ENCODE assay signal across 10 cellular contexts in genomic region chr6:32116674-32117073, GRCh38. TPM values are rescaled to one million over a fixed set of nuclear protein-coding genes. Genes with fewer than 3 reads are reported as not detected.
DNase-seq lines count a peak whose midpoint lies in the region; ATAC-seq and TF ChIP-seq lines count a peak whose summit lies in the region.
"Had no signal": no experiment of that assay in that cellular context is flagged by ENCODE, and none has a peak within 500 bp of the region (broad histone marks: within the 10 kb centered on the region; RNA-seq: fewer than 3 reads in every experiment).

No MANE protein-coding gene starts in this region.

- no peaks in the 10 kb centered on the region for H3K9me2 ChIP-seq in GM23338 (ENCODE audit: insufficient read depth)

- H3K4me1 Mint-ChIP-seq in GM23338 (peaks cover 2% of the 10 kb centered on the region; the same call in 1 of the 3 replicates), WTC11 (no peaks in the 10 kb centered on the region)

- no peaks in the 10 kb centered on the region for H3K79me2 ChIP-seq in GM23338 (replicated peaks; ENCODE audit: insufficient read depth)

- H3K4me2 ChIP-seq in BLaER1 (no peak overlapping the region), GM23338 (no peak overlapping the region)

- peak; percentile 63 for DNase-seq in GM23338 (ENCODE audit: low spot score)
- DNase-seq in WTC11 (ENCODE audit: low spot score), result no peak
- peak; percentile 30 to 65 for DNase-seq in lung microvascular endothelial cell (ENCODE audit: low read depth in 2 of 2)
- no peak for DNase-seq in stimulated activated CD4-positive, alpha-beta T cell treated with anti-CD3 and anti-CD28 coated beads, Interleukin-4, amount 100 ng/mL, for 24 hours
- DNase-seq in effector memory CD4-positive, alpha-beta T cell, result no peak
- DNase-seq: activated naive CD4-positive, alpha-beta T cell treated with Interleukin-2 at 50 U/mL for 16 hours had no signal

- TF ChIP-seq CTCF in GM23338 (conservative IDR thresholded peaks at IDR 0.05; ENCODE audit: low read depth in 2 of 2) (peak; percentile 46 to 53), WTC11 (IDR thresholded peaks at IDR 0.05) (peak; percentile 47; the same call in 1 of the 2 replicates)

- POLR2A ChIA-PET in WTC11 (lab: Charles Lee), result interaction anchor here (1.0 kb wide), 1 partner anchor 79 kb away, joined by 3 read pairs; no protein-coding TSS in a partner anchor

- ATAC-seq in GM23338 (peak; percentile 23), WTC11 (peak; percentile 12; the same call in 1 of the 2 replicates), HG03175 (IDR thresholded peaks at IDR 0.05; ENCODE audit: unreplicated experiment) (no peak), GM18907 (IDR thresholded peaks at IDR 0.05; ENCODE audit: unreplicated experiment) (no peak)

- H3K4me3 ChIP-seq in BLaER1 (no peak overlapping the region), GM23338 (no peak overlapping the region)
- no peak overlapping the region for H3K4me3 ChIP-seq in effector memory CD4-positive, alpha-beta T cell (ENCODE audit: insufficient read depth, low read depth, low read length, poor library complexity, severe bottlenecking)
- H3K4me3 ChIP-seq: SJCRH30 had no signal

- H3K36me3 Mint-ChIP-seq in GM23338 (ENCODE audit: low read depth) (peaks cover 43% of the 10 kb centered on the region), WTC11 (peaks cover 21% of the 10 kb centered on the region)

- peaks cover 86% of the 10 kb centered on the region for H3K36me3 ChIP-seq in BLaER1
- H3K36me3 ChIP-seq in GM23338 (ENCODE audit: insufficient read depth), result peaks cover 12% of the 10 kb centered on the region
- H3K36me3 ChIP-seq in effector memory CD4-positive, alpha-beta T cell (ENCODE audit: control insufficient read depth, insufficient read depth, low read length), result peaks cover 54% of the 10 kb centered on the region

- H2AFZ ChIP-seq in GM23338, result no peak overlapping the region

- H3K27me3 Mint-ChIP-seq in GM23338 (ENCODE audit: insufficient read depth, low read depth, poor library complexity) (peaks cover 8% of the 10 kb centered on the region), WTC11 (ENCODE audit: low read depth) (no peaks in the 10 kb centered on the region; the same call in 1 of the 2 replicates)

- no peaks in the 10 kb centered on the region for H3K9me3 Mint-ChIP-seq in GM23338
- H3K9me3 Mint-ChIP-seq in WTC11, result no peaks in the 10 kb centered on the region

- H3K9ac ChIP-seq in BLaER1, result peak overlapping the region; percentile 53; the same call in 1 of the 2 replicates

- no peaks in the 10 kb centered on the region for H3K9me3 ChIP-seq in BLaER1
- no peaks in the 10 kb centered on the region for H3K9me3 ChIP-seq in effector memory CD4-positive, alpha-beta T cell (ENCODE audit: control insufficient read depth, low read length)
- H3K9me3 ChIP-seq: SJCRH30 had no signal

- H3K27ac Mint-ChIP-seq in GM23338 (no peak overlapping the region), WTC11 (no peak overlapping the region; the same call in 1 of the 2 replicates)

- H3F3A ChIP-seq in GM23338 (replicated peaks; ENCODE audit: low read depth), result peaks cover 4% of the 10 kb centered on the region; the same call in 1 of the 2 replicates

- H3K27me3 ChIP-seq in BLaER1 (no peaks in the 10 kb centered on the region), GM23338 (ENCODE audit: insufficient read depth) (no peaks in the 10 kb centered on the region)
- H3K27me3 ChIP-seq in effector memory CD4-positive, alpha-beta T cell (replicated peaks; ENCODE audit: control insufficient read depth, insufficient read depth, low read length, poor library complexity, severe bottlenecking), result no peaks in the 10 kb centered on the region
- H3K27me3 ChIP-seq: SJCRH30 had no signal

- peaks cover 7% of the 10 kb centered on the region; the same call in 1 of the 2 replicates for H3K4me1 ChIP-seq in BLaER1
- H3K4me1 ChIP-seq in GM23338 (ENCODE audit: insufficient read depth), result no peaks in the 10 kb centered on the region
- H3K4me1 ChIP-seq in effector memory CD4-positive, alpha-beta T cell (ENCODE audit: control insufficient read depth, insufficient read depth, low read length, poor library complexity, severe bottlenecking), result no peaks in the 10 kb centered on the region

- CTCF ChIA-PET in WTC11 (lab: Charles Lee), result interaction anchor here (0.9 to 6.3 kb wide), 20 partner anchors 10 to 128 kb away, joined by 3 to 63 read pairs (median 4); partner anchors contain the start of genes AGPAT1, ATF6B, EGFL8 and FKBPL

- H4K20me1 ChIP-seq in BLaER1 (peaks cover 4% of the 10 kb centered on the region; the same call in 1 of the 2 replicates), GM23338 (replicated peaks; ENCODE audit: insufficient read depth) (no peaks in the 10 kb centered on the region; the same call in 1 of the 2 replicates)

- no peak overlapping the region for H3K27ac ChIP-seq in BLaER1
- H3K27ac ChIP-seq in GM23338 (ENCODE audit: low read depth), result no peak overlapping the region
- no peak overlapping the region for H3K27ac ChIP-seq in effector memory CD4-positive, alpha-beta T cell (ENCODE audit: insufficient read depth, low read length, poor library complexity, severe bottlenecking)
- H3K27ac ChIP-seq: SJCRH30 had no signal

- H3K4me3 Mint-ChIP-seq in GM23338 (no peak overlapping the region), WTC11 (no peak overlapping the region)

TF ChIP-seq in GM23338, 12 proteins besides CTCF, POLR2A, EP300 and RAD21 (continues in another document):
- TF ChIP-seq EZH2 (IDR thresholded peaks at IDR 0.05; ENCODE audit: low read depth, unreplicated experiment) (no peak), POLR2AphosphoS5 (IDR thresholded peaks at IDR 0.05; ENCODE audit: low read depth) (no peak), NANOG (IDR thresholded peaks at IDR 0.05; ENCODE audit: borderline replicate concordance) (no peak), JUNB (IDR thresholded peaks at IDR 0.05; ENCODE audit: unreplicated experiment) (no peak), CREB1 (CRISPR knock-in tag; IDR thresholded peaks at IDR 0.05; ENCODE audit: low read depth) (no peak)

TF ChIP-seq in WTC11, 78 proteins besides CTCF, POLR2A, EP300 and RAD21 (continues in another document):
- TF ChIP-seq ZNF121 (CRISPR knock-in tag; IDR thresholded peaks at IDR 0.05) (no peak), ZMAT4 (CRISPR knock-in tag; IDR thresholded peaks at IDR 0.05) (no peak), CREB1 (CRISPR knock-in tag; IDR thresholded peaks at IDR 0.05) (no peak)
- TF ChIP-seq, protein P1, sequence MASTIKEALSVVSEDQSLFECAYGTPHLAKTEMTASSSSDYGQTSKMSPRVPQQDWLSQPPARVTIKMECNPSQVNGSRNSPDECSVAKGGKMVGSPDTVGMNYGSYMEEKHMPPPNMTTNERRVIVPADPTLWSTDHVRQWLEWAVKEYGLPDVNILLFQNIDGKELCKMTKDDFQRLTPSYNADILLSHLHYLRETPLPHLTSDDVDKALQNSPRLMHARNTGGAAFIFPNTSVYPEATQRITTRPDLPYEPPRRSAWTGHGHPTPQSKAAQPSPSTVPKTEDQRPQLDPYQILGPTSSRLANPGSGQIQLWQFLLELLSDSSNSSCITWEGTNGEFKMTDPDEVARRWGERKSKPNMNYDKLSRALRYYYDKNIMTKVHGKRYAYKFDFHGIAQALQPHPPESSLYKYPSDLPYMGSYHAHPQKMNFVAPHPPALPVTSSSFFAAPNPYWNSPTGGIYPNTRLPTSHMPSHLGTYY (CRISPR knock-in tag; IDR thresholded peaks at IDR 0.05), result no peak
- TF ChIP-seq, protein P2, sequence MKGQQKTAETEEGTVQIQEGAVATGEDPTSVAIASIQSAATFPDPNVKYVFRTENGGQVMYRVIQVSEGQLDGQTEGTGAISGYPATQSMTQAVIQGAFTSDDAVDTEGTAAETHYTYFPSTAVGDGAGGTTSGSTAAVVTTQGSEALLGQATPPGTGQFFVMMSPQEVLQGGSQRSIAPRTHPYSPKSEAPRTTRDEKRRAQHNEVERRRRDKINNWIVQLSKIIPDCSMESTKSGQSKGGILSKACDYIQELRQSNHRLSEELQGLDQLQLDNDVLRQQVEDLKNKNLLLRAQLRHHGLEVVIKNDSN (CRISPR knock-in tag; IDR thresholded peaks at IDR 0.05), result no peak
- TF ChIP-seq, protein P3, sequence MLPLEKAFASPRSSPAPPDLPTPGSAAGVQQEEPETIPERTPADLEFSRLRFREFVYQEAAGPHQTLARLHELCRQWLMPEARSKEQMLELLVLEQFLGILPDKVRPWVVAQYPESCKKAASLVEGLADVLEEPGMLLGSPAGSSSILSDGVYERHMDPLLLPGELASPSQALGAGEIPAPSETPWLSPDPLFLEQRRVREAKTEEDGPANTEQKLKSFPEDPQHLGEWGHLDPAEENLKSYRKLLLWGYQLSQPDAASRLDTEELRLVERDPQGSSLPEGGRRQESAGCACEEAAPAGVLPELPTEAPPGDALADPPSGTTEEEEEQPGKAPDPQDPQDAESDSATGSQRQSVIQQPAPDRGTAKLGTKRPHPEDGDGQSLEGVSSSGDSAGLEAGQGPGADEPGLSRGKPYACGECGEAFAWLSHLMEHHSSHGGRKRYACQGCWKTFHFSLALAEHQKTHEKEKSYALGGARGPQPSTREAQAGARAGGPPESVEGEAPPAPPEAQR (CRISPR knock-in tag; IDR thresholded peaks at IDR 0.05), result no peak

RNA-seq across cellular contexts. Expression of gene TNXB, which starts 7.5 kb away (rescaled TPM):
- 3.4 and 6.0 TPM in 2 replicates for total RNA-seq in GM23338 (2014; rRNA removed; shearing (Covaris generic))
- 1.1 and 2.0 TPM in 2 replicates for polyA plus RNA-seq in GM23338 (2016; fragmentation: Nextera tagmentation; extraction: Ambion mirVana)
- total RNA-seq in WTC11 (2021), result 6.4 to 10.9 TPM (median 9.0 TPM) in 3 replicates
- 0.44 and 4.2 TPM in 2 replicates for total RNA-seq in lung microvascular endothelial cell

RNA-seq across cellular contexts. Expression of gene ATF6B, which starts 11.4 kb away (rescaled TPM):
- total RNA-seq in GM23338 (2014; rRNA removed; shearing (Covaris generic)), result 21.7 and 24.9 TPM in 2 replicates
- 25.9 and 26.1 TPM in 2 replicates for polyA plus RNA-seq in GM23338 (2016; fragmentation: Nextera tagmentation; extraction: Ambion mirVana)
- total RNA-seq in WTC11 (2021), result 46.1 to 49.1 TPM (median 47.5 TPM) in 3 replicates
- total RNA-seq in lung microvascular endothelial cell, result 9.6 and 11.5 TPM in 2 replicates

RNA-seq across cellular contexts. Expression of gene FKBPL, which starts 13.4 kb away (rescaled TPM):
- total RNA-seq in GM23338 (2014; rRNA removed; shearing (Covaris generic)), result 6.4 and 7.5 TPM in 2 replicates
- polyA plus RNA-seq in GM23338 (2016; fragmentation: Nextera tagmentation; extraction: Ambion mirVana), result 7.6 and 9.6 TPM in 2 replicates
- 8.2 to 9.0 TPM (median 8.4 TPM) in 3 replicates for total RNA-seq in WTC11 (2021)
- 4.0 and 5.0 TPM in 2 replicates for total RNA-seq in lung microvascular endothelial cell

RNA-seq across cellular contexts. Expression of gene PRRT1, which starts 35.1 kb away (rescaled TPM):
- 1.2 TPM in 1 of 2 replicates, not detected in the other for total RNA-seq in GM23338 (2014; rRNA removed; shearing (Covaris generic))
- polyA plus RNA-seq in GM23338 (2016; fragmentation: Nextera tagmentation; extraction: Ambion mirVana), result 1.7 and 2.7 TPM in 2 replicates
- total RNA-seq in WTC11 (2021) (1.4 to 2.2 TPM (median 1.6 TPM) in 3 replicates), lung microvascular endothelial cell (0.20 TPM in 1 of 2 replicates, not detected in the other)

RNA-seq across cellular contexts. Expression of gene PPT2, which starts 37.3 kb away (rescaled TPM):
- 12.5 and 20.6 TPM in 2 replicates for total RNA-seq in GM23338 (2014; rRNA removed; shearing (Covaris generic))
- polyA plus RNA-seq in GM23338 (2016; fragmentation: Nextera tagmentation; extraction: Ambion mirVana), result 8.9 and 10.1 TPM in 2 replicates
- total RNA-seq in WTC11 (2021) (30.0 to 33.8 TPM (median 31.6 TPM) in 3 replicates), lung microvascular endothelial cell (26.8 and 53.4 TPM in 2 replicates)

Comparison
In these comparisons a context has a peak if more than half of its experiments do, and no peak if none do; other contexts are left out.
1. ATAC-seq: peak in GM23338 (single experiment) and WTC11 (single experiment); none in HG03175 (single experiment) and GM18907 (single experiment).
2. DNase-seq: peak in GM23338 (single experiment) and lung microvascular endothelial cell (2 of 2); none in WTC11 (single experiment), stimulated activated CD4-positive, alpha-beta T cell treated with anti-CD3 and anti-CD28 coated beads, Interleukin-4, amount 100 ng/mL, for 24 hours (single experiment) and effector memory CD4-positive, alpha-beta T cell (0 of 3).